9 cellular contexts compared by ENCODE assay signal in genomic region chr14:103499709-103500108, GRCh38. TPM values are rescaled to one million over a fixed set of nuclear protein-coding genes. Genes with fewer than 3 reads are reported as not detected.
A peak's percentile ranks its signal among the peaks of the same experiment; 100 is the strongest.
DNase-seq lines count a peak whose midpoint lies in the region; ATAC-seq and TF ChIP-seq lines count a peak whose summit lies in the region.
"Had no signal": no experiment of that assay in that cellular context is flagged by ENCODE, and none has a peak within 500 bp of the region (broad histone marks: within the 10 kb centered on the region; RNA-seq: fewer than 3 reads in every experiment).

No MANE protein-coding gene starts in this region.

- H3K4me3 Mint-ChIP-seq in T-helper 17 cell = no peak overlapping the region

- ATAC-seq in activated naive CD4-positive, alpha-beta T cell treated with anti-CD3 and anti-CD28 coated beads, Interleukin-2, amount 50 U/mL, for 72 hours = peak; percentile 30 to 40
- ATAC-seq in T-helper 17 cell (peak; percentile 41), left colon (peak; percentile 34)

- no TSS peak for BruUV-seq in OCI-LY7 (replicated peaks; lab: Mats Ljungman, UMichigan)

- no peaks in the 10 kb centered on the region for H3K27me3 Mint-ChIP-seq in T-helper 17 cell

- no peaks in the 10 kb centered on the region for H3K9me3 Mint-ChIP-seq in activated naive CD4-positive, alpha-beta T cell treated with anti-CD3 and anti-CD28 coated beads, Interleukin-2, amount 50 U/mL, for 72 hours

- intact Hi-C loops in left colon (cut with DNase I, micrococcal nuclease) = loop anchor here in 1 of 2 donors (5.0 kb wide), 1 partner anchor 48 kb away; no protein-coding TSS in a partner anchor
- intact Hi-C loops in OCI-LY7 (cut with micrococcal nuclease; ENCODE audit: unreplicated experiment) = no loop called here

- no peak overlapping the region for H3K27ac Mint-ChIP-seq in activated naive CD4-positive, alpha-beta T cell treated with anti-CD3 and anti-CD28 coated beads, Interleukin-2, amount 50 U/mL, for 72 hours
- peak overlapping the region; percentile 47 for H3K27ac Mint-ChIP-seq in T-helper 17 cell

- no peaks in the 10 kb centered on the region for H3K9me2 ChIP-seq in OCI-LY7 (ENCODE audit: insufficient read depth, low read length)

- DNase-seq in activated naive CD4-positive, alpha-beta T cell treated with anti-CD3 and anti-CD28 coated beads, Interleukin-2, amount 50 U/mL, for 72 hours (ENCODE audit: low spot score in 2 of 2) = no peak
- DNase-seq in activated naive CD4-positive, alpha-beta T cell treated with anti-CD3 and anti-CD28 coated beads, Interleukin-2, amount 50 U/mL, for 16 hours = no peak
- DNase-seq in T-helper 17 cell (no peak), left colon (no peak), superior temporal gyrus (ENCODE audit: extremely low spot score) (peak; percentile 8), NCI-H1436 treated with DMSO at 0.1 percent for 48 hours (lab: John Stamatoyannopoulos, UW) (no peak), OCI-LY7 (ENCODE audit: low spot score) (no peak), GM13977 (ENCODE audit: low spot score) (no peak)

- no peaks in the 10 kb centered on the region for H3K4me1 ChIP-seq in OCI-LY7 (ENCODE audit: insufficient read depth, low read length, poor library complexity, severe bottlenecking)
- H3K4me1 ChIP-seq: parathyroid adenoma had no signal

- peaks cover 76% of the 10 kb centered on the region for H3K36me3 ChIP-seq in OCI-LY7 (ENCODE audit: insufficient read depth, low read length)

- H3K4me1 Mint-ChIP-seq in T-helper 17 cell = peaks cover 13% of the 10 kb centered on the region

- H3K36me3 Mint-ChIP-seq in activated naive CD4-positive, alpha-beta T cell treated with anti-CD3 and anti-CD28 coated beads, Interleukin-2, amount 50 U/mL, for 72 hours = peaks cover 0 to 5% of the 10 kb centered on the region in 2 donors
- H3K36me3 Mint-ChIP-seq in T-helper 17 cell (ENCODE audit: low read depth) = peaks cover 2% of the 10 kb centered on the region

- no peaks in the 10 kb centered on the region for H4K20me1 ChIP-seq in OCI-LY7 (ENCODE audit: insufficient read depth, low read length)

- CTCF ChIA-PET in OCI-LY7 (lab: Charles Lee; ENCODE audit: unreplicated experiment) = no interaction called here

- H3K4me3 ChIP-seq in OCI-LY7 (ENCODE audit: low read depth, low read length, poor library complexity, severe bottlenecking) = no peak overlapping the region

- H3K9me3 ChIP-seq in T-helper 17 cell (ENCODE audit: control insufficient read depth, low read length, poor library complexity, severe bottlenecking) (no peaks in the 10 kb centered on the region), OCI-LY7 (ENCODE audit: low read length) (no peaks in the 10 kb centered on the region)

- no peak overlapping the region for H2AFZ ChIP-seq in OCI-LY7 (ENCODE audit: low read length)
- H2AFZ ChIP-seq: parathyroid adenoma had no signal

- TF ChIP-seq CTCF in OCI-LY7 (conservative IDR thresholded peaks at IDR 0.05; ENCODE audit: low read length) (no peak), GM13977 (IDR thresholded peaks at IDR 0.05; ENCODE audit: extremely low read depth, insufficient read depth, missing control alignments) (no peak)

- in situ Hi-C loops in GM13977 (cut with MboI; ENCODE audit: low pct_unique_long_range_greater_than_20kb, low sequenced_read_pairs, unreplicated experiment) = loop anchor here (10.0 kb wide), 1 partner anchor 55 kb away; no protein-coding TSS in a partner anchor

- POLR2A ChIA-PET in OCI-LY7 (lab: Charles Lee) = no interaction called here

- no peaks in the 10 kb centered on the region for H3K79me2 ChIP-seq in OCI-LY7 (ENCODE audit: insufficient read depth, low read depth, low read length)
- H3K79me2 ChIP-seq: parathyroid adenoma had no signal

- no peak overlapping the region for H3K27ac ChIP-seq in OCI-LY7 (ENCODE audit: low read depth, low read length, poor library complexity, severe bottlenecking)
- H3K27ac ChIP-seq: parathyroid adenoma had no signal

- H3K4me2 ChIP-seq in OCI-LY7 (ENCODE audit: low read length) = no peak overlapping the region

RNA-seq across cellular contexts. Expression of gene CKB, which starts 22.9 kb away (rescaled TPM):
- 1 to 10 TPM; 2.6 to 9.4 TPM for total RNA-seq in activated naive CD4-positive, alpha-beta T cell treated with anti-CD3 and anti-CD28 coated beads, Interleukin-2, amount 50 U/mL, for 72 hours
- total RNA-seq in T-helper 17 cell (1 to 10 TPM; 7.0 to 8.0 TPM), left colon (1,000 to 10,000 TPM; 1,945 to 3,680 TPM), OCI-LY7 (2022) (3.0 and 3.2 TPM in 2 replicates)
- total RNA-seq in OCI-LY7 (2014; rRNA removed; shearing (Covaris generic)) = 0.57 and 0.82 TPM in 2 replicates

RNA-seq across cellular contexts. Expression of gene TRMT61A, which starts 29.3 kb away (rescaled TPM):
- 1 to 10 TPM; 5.6 to 9.2 TPM for total RNA-seq in activated naive CD4-positive, alpha-beta T cell treated with anti-CD3 and anti-CD28 coated beads, Interleukin-2, amount 50 U/mL, for 72 hours
- total RNA-seq in T-helper 17 cell (1 to 10 TPM; 8.2 to 8.3 TPM), left colon (10 to 100 TPM; 10.1 to 10.6 TPM), OCI-LY7 (2022) (11.2 and 13.1 TPM in 2 replicates)
- 16.7 and 17.1 TPM in 2 replicates for total RNA-seq in OCI-LY7 (2014; rRNA removed; shearing (Covaris generic))

Comparison
In these comparisons a context has a peak if more than half of its experiments do, and no peak if none do; other contexts are left out.
1. RNA of gene CKB, which starts 22.9 kb away (total RNA-seq): 1,945 to 3,680 TPM in left colon; 2.6 to 9.4 TPM in activated naive CD4-positive, alpha-beta T cell treated with anti-CD3 and anti-CD28 coated beads, Interleukin-2, amount 50 U/mL, for 72 hours, 7.0 to 8.0 TPM in T-helper 17 cell and 0.57 to 3.2 TPM in OCI-LY7; every median in the first group is over 100 times any median in the second.
2. Peak in every context shown above with its lines, with median percentiles within 50 percentile points of each other: ATAC-seq.